Comparison of ENCODE assay signal across 1 cellular context in genomic region chr6:15894973-15895858, GRCh38.
TF ChIP-seq lines count a peak whose summit lies in the region.

No MANE protein-coding gene starts in this region.

TF ChIP-seq in GM12878, 131 proteins besides CTCF, POLR2A, EP300 and RAD21 (continued from another document):
- no peak for TF ChIP-seq IRF4 (IDR thresholded peaks at IDR 0.05; ENCODE audit: low read depth, low read length)
- TF ChIP-seq, protein P1, sequence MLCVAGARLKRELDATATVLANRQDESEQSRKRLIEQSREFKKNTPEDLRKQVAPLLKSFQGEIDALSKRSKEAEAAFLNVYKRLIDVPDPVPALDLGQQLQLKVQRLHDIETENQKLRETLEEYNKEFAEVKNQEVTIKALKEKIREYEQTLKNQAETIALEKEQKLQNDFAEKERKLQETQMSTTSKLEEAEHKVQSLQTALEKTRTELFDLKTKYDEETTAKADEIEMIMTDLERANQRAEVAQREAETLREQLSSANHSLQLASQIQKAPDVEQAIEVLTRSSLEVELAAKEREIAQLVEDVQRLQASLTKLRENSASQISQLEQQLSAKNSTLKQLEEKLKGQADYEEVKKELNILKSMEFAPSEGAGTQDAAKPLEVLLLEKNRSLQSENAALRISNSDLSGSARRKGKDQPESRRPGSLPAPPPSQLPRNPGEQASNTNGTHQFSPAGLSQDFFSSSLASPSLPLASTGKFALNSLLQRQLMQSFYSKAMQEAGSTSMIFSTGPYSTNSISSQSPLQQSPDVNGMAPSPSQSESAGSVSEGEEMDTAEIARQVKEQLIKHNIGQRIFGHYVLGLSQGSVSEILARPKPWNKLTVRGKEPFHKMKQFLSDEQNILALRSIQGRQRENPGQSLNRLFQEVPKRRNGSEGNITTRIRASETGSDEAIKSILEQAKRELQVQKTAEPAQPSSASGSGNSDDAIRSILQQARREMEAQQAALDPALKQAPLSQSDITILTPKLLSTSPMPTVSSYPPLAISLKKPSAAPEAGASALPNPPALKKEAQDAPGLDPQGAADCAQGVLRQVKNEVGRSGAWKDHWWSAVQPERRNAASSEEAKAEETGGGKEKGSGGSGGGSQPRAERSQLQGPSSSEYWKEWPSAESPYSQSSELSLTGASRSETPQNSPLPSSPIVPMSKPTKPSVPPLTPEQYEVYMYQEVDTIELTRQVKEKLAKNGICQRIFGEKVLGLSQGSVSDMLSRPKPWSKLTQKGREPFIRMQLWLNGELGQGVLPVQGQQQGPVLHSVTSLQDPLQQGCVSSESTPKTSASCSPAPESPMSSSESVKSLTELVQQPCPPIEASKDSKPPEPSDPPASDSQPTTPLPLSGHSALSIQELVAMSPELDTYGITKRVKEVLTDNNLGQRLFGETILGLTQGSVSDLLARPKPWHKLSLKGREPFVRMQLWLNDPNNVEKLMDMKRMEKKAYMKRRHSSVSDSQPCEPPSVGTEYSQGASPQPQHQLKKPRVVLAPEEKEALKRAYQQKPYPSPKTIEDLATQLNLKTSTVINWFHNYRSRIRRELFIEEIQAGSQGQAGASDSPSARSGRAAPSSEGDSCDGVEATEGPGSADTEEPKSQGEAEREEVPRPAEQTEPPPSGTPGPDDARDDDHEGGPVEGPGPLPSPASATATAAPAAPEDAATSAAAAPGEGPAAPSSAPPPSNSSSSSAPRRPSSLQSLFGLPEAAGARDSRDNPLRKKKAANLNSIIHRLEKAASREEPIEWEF (IDR thresholded peaks at IDR 0.05; ENCODE audit: insufficient replicate concordance, low read depth, low read length): no peak
- no peak for TF ChIP-seq DPF2 (IDR thresholded peaks at IDR 0.05)
- no peak for TF ChIP-seq REST (IDR thresholded peaks at IDR 0.05; ENCODE audit: low read depth, low read length)
- TF ChIP-seq EZH2 (IDR thresholded peaks at IDR 0.05; ENCODE audit: borderline replicate concordance, control insufficient read depth, low read depth, low read length): no peak
- no peak for TF ChIP-seq MXI1 (IDR thresholded peaks at IDR 0.05; ENCODE audit: low read depth, low read length)
- no peak for TF ChIP-seq FOS (IDR thresholded peaks at IDR 0.05; ENCODE audit: borderline replicate concordance, extremely low read depth, insufficient read length)
